ENCODE assay signal across 11 cellular contexts in genomic region chr2:157839162-157839801, GRCh38. TPM values are rescaled to one million over a fixed set of nuclear protein-coding genes. Genes with fewer than 3 reads are reported as not detected.
DNase-seq lines count a peak whose midpoint lies in the region; ATAC-seq and FAIRE-seq lines count a peak whose summit lies in the region.
"Had no signal": no experiment of that assay in that cellular context is flagged by ENCODE, and none has a peak within 500 bp of the region (broad histone marks: within the 10 kb centered on the region; RNA-seq: fewer than 3 reads in every experiment).

No MANE protein-coding gene starts in this region.

- DNase-seq in AG20443 (ENCODE audit: low spot score) (peak; percentile 39), NCI-H1436 treated with DMSO at 0.1 percent for 48 hours (lab: John Stamatoyannopoulos, UW) (peak; percentile 12), adipocyte (ENCODE audit: low read depth) (peak; percentile 89), iPS-NIHi11 (ENCODE audit: low spot score) (peak; percentile 86), small intestine (no peak), amniotic stem cell (lab: John Stamatoyannopoulos, UW) (no peak)

- peak overlapping the region; percentile 75 for H3K4me3 ChIP-seq in adipocyte (ENCODE audit: low read length)
- H3K4me3 ChIP-seq in small intestine (ENCODE audit: low read depth in 1 of 2, low read length in 2 of 2): no peak overlapping the region

- H3K9me3 ChIP-seq in adipocyte (ENCODE audit: control insufficient read depth, low read length) (no peaks in the 10 kb centered on the region), small intestine (ENCODE audit: control insufficient read depth, low read depth) (no peaks in the 10 kb centered on the region)

- peak overlapping the region in 1 of 2 donors; percentile 71 for H3K27ac ChIP-seq in small intestine (ENCODE audit: low read depth in 1 of 2, low read length in 1 of 2)
- H3K27ac ChIP-seq: parathyroid adenoma had no signal

- H3K36me3 ChIP-seq in adipocyte (ENCODE audit: control insufficient read depth, insufficient read depth, low read length, severe bottlenecking) (no peaks in the 10 kb centered on the region), small intestine (ENCODE audit: control insufficient read depth in 2 of 2, insufficient read depth in 2 of 2, low read length in 2 of 2) (no peaks in the 10 kb centered on the region)

- 63 to 81% (median 74%) methylated on average over 5 of the region's 5 CpGs for WGBS in small intestine, 3 donors

- FAIRE-seq in small intestine (lab: Jason Lieb, UNC): no peak
- FAIRE-seq: G401.6, TTC549 had no signal

- H3K27me3 ChIP-seq in adipocyte (replicated peaks; ENCODE audit: control insufficient read depth, insufficient read depth, low read length) (no peaks in the 10 kb centered on the region), small intestine (ENCODE audit: control insufficient read depth in 2 of 2, insufficient read depth in 2 of 2, low read length in 2 of 2) (no peaks in the 10 kb centered on the region)

- ATAC-seq in HG02938 (IDR thresholded peaks at IDR 0.05; ENCODE audit: unreplicated experiment) (no peak), HG03571 (IDR thresholded peaks at IDR 0.05; ENCODE audit: unreplicated experiment) (no peak)

- peak overlapping the region; percentile 77 for H3K9ac ChIP-seq in adipocyte (ENCODE audit: low read length)
- H3K9ac ChIP-seq: parathyroid adenoma had no signal

- H3K4me1 ChIP-seq in adipocyte (ENCODE audit: control insufficient read depth, insufficient read depth, low read length) (peaks cover 56% of the 10 kb centered on the region), small intestine (ENCODE audit: control insufficient read depth in 2 of 2, insufficient read depth in 1 of 2, low read depth in 1 of 2, low read length in 1 of 2) (peaks cover 9 to 28% of the 10 kb centered on the region in 2 donors)

RNA-seq across cellular contexts. Expression of gene ACVR1, which starts 36.8 kb away (rescaled TPM):
- polyA plus RNA-seq in small intestine: 10 to 100 TPM in 1 of 3 donors, 1 to 10 TPM in 2; 2.2 to 12.4 (median 4.3) TPM

Comparison
In these comparisons a context has a peak if more than half of its experiments do, and no peak if none do; other contexts are left out.
1. DNase-seq: peak in AG20443 (single experiment), NCI-H1436 treated with DMSO at 0.1 percent for 48 hours (single experiment), adipocyte (single experiment) and iPS-NIHi11 (single experiment); none in small intestine (single experiment) and amniotic stem cell (single experiment).